Comparison of ENCODE assay signal across 12 cellular contexts in the genomic region with DNA sequence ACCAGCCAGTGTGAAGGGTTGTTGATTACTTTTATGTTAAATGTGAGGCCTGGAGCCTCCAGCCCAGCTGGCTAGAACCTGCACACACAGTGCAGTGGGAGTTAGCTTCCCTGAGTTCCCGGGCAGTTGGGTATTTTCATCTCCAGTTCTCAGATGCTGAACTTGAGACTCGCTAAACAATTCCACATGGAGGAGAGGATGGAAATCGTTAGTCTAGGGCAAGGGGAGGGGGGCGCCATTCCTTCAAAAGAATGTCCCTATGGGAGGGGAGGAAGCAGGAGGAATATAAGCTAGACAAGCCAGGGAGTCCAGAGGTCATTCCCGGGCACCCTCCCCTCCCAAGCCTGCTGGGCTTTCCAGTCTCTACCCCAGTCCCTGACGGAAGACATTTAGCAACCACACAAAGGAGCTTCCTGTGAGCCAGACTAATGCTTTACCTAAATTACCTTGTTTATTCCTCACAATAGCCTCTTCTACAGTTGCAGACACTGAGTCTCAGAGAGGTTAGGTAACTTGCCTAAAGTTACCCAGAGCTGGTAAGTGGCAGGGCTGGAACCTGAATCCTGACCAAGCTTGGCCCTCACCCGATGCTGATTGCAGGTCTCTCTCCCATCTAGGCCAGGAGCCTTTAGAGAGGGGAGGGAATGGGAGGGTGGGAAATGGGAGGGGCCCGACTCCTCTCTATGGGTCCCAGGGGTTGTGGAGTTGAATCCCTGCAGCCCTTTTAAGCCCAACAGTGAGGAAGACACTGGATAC. TPM values are rescaled to one million over a fixed set of nuclear protein-coding genes. Genes with fewer than 3 reads are reported as not detected.
DNase-seq lines count a peak whose midpoint lies in the region; ATAC-seq and TF ChIP-seq lines count a peak whose summit lies in the region.
"Had no signal": no experiment of that assay in that cellular context is flagged by ENCODE, and none has a peak within 500 bp of the region (broad histone marks: within the 10 kb centered on the region; RNA-seq: fewer than 3 reads in every experiment).

No MANE protein-coding gene starts in this region.

- no peak for ATAC-seq in Right ventricle myocardium inferior
- ATAC-seq in HG03571 (IDR thresholded peaks at IDR 0.05; ENCODE audit: unreplicated experiment): no peak
- no peak for ATAC-seq in stimulated activated naive CD8-positive, alpha-beta T cell treated with anti-CD3 and anti-CD28 coated beads, Interleukin-15, amount 100 ng/mL, for 72 hours
- ATAC-seq: activated CD8-positive, alpha-beta memory T cell treated with anti-CD3 and anti-CD28 coated beads, Interleukin-2, amount 10 ng/mL, durations not matched to agents 7 days and 5 days; pancreas had no signal

- intact Hi-C loops in Right ventricle myocardium inferior (cut with DNase I): no loop called here

- peaks cover 0 to 2% of the 10 kb centered on the region in 2 donors for H3K27me3 ChIP-seq in right atrium auricular region
- H3K27me3 ChIP-seq in duodenal mucosa (ENCODE audit: control insufficient read depth in 1 of 2, insufficient read depth in 2 of 2, low read length in 2 of 2): no peaks in the 10 kb centered on the region
- H3K27me3 ChIP-seq in effector memory CD4-positive, alpha-beta T cell (replicated peaks; ENCODE audit: control insufficient read depth, insufficient read depth, low read length, poor library complexity, severe bottlenecking): peaks cover 15% of the 10 kb centered on the region
- H3K27me3 ChIP-seq: pancreas had no signal

- H3K27ac ChIP-seq in right atrium auricular region (peak overlapping the region; percentile 17 to 19), duodenal mucosa (ENCODE audit: low read depth, low read length) (peak overlapping the region; percentile 28)
- no peak overlapping the region for H3K27ac ChIP-seq in effector memory CD4-positive, alpha-beta T cell (ENCODE audit: insufficient read depth, low read length, poor library complexity, severe bottlenecking)

- H3K27me3 Mint-ChIP-seq in mesothelial cell of epicardium (ENCODE audit: low read depth): no peaks in the 10 kb centered on the region
- H3K27me3 Mint-ChIP-seq in stimulated activated naive CD8-positive, alpha-beta T cell treated with anti-CD3 and anti-CD28 coated beads, Interleukin-15, amount 100 ng/mL, for 72 hours: peaks cover 57% of the 10 kb centered on the region

- peak overlapping the region; percentile 99 for H3K27ac Mint-ChIP-seq in mesothelial cell of epicardium
- H3K27ac Mint-ChIP-seq in stimulated activated naive CD8-positive, alpha-beta T cell treated with anti-CD3 and anti-CD28 coated beads, Interleukin-15, amount 100 ng/mL, for 72 hours: no peak overlapping the region
- H3K27ac Mint-ChIP-seq: activated CD8-positive, alpha-beta memory T cell treated with anti-CD3 and anti-CD28 coated beads, Interleukin-2, amount 10 ng/mL, durations not matched to agents 7 days and 5 days had no signal

- H3K36me3 Mint-ChIP-seq in mesothelial cell of epicardium: peaks cover 23% of the 10 kb centered on the region

- TF ChIP-seq CTCF in right atrium auricular region (IDR thresholded peaks at IDR 0.05) (no peak), mesothelial cell of epicardium (IDR thresholded peaks at IDR 0.05; ENCODE audit: unreplicated experiment) (no peak)

- H3K4me1 ChIP-seq in right atrium auricular region: peaks cover 0 to 34% of the 10 kb centered on the region in 2 donors
- H3K4me1 ChIP-seq in duodenal mucosa (ENCODE audit: control insufficient read depth in 1 of 2, insufficient read depth in 2 of 2, low read length in 2 of 2): peaks cover 35 to 40% of the 10 kb centered on the region in 2 donors
- H3K4me1 ChIP-seq in effector memory CD4-positive, alpha-beta T cell (ENCODE audit: control insufficient read depth, insufficient read depth, low read length, poor library complexity, severe bottlenecking): peaks cover 15% of the 10 kb centered on the region
- H3K4me1 ChIP-seq: pancreas had no signal

- H3K4me3 ChIP-seq in right atrium auricular region (no peak overlapping the region), duodenal mucosa (ENCODE audit: low read depth in 1 of 2, low read length in 2 of 2) (peak overlapping the region; percentile 76 to 93)
- no peak overlapping the region for H3K4me3 ChIP-seq in effector memory CD4-positive, alpha-beta T cell (ENCODE audit: insufficient read depth, low read depth, low read length, poor library complexity, severe bottlenecking)

- DNase-seq in right atrium auricular region (ENCODE audit: low spot score) (no peak), Right ventricle myocardium inferior (ENCODE audit: missing footprints) (no peak), mesothelial cell of epicardium (ENCODE audit: low spot score in 2 of 2, unreplicated experiment in 2 of 2) (no peak), SIG-M5 treated with dmso at 0.1 percent for 504 hours (lab: John Stamatoyannopoulos, UW; ENCODE audit: unreplicated experiment) (no peak)
- DNase-seq in effector memory CD4-positive, alpha-beta T cell: no peak
- DNase-seq in stimulated activated naive CD8-positive, alpha-beta T cell treated with anti-CD3 and anti-CD28 coated beads, Interleukin-15, amount 100 ng/mL, for 72 hours: no peak
- DNase-seq: activated CD8-positive, alpha-beta memory T cell treated with anti-CD3 and anti-CD28 coated beads, Interleukin-2, amount 10 ng/mL, durations not matched to agents 7 days and 5 days; anterior cingulate cortex; RPMI8226 had no signal

- H3K9ac ChIP-seq in duodenal mucosa (ENCODE audit: low read depth in 1 of 2, low read length in 2 of 2): peak overlapping the region; percentile 35 to 76

- H3K9me3 Mint-ChIP-seq in mesothelial cell of epicardium: peaks cover 14% of the 10 kb centered on the region
- peaks cover 12 to 14% of the 10 kb centered on the region in 2 donors for H3K9me3 Mint-ChIP-seq in stimulated activated naive CD8-positive, alpha-beta T cell treated with anti-CD3 and anti-CD28 coated beads, Interleukin-15, amount 100 ng/mL, for 72 hours

- H3K36me3 ChIP-seq in right atrium auricular region (no peaks in the 10 kb centered on the region), duodenal mucosa (ENCODE audit: control insufficient read depth in 1 of 2, insufficient read depth in 2 of 2, low read length in 2 of 2) (no peaks in the 10 kb centered on the region)
- no peaks in the 10 kb centered on the region for H3K36me3 ChIP-seq in effector memory CD4-positive, alpha-beta T cell (ENCODE audit: control insufficient read depth, insufficient read depth, low read length)
- H3K36me3 ChIP-seq: pancreas had no signal

- H3K4me1 Mint-ChIP-seq in mesothelial cell of epicardium: peaks cover 44% of the 10 kb centered on the region
- peaks cover 44% of the 10 kb centered on the region for H3K4me1 Mint-ChIP-seq in stimulated activated naive CD8-positive, alpha-beta T cell treated with anti-CD3 and anti-CD28 coated beads, Interleukin-15, amount 100 ng/mL, for 72 hours

- H3K4me3 Mint-ChIP-seq in mesothelial cell of epicardium: peak overlapping the region; percentile 86
- no peak overlapping the region for H3K4me3 Mint-ChIP-seq in stimulated activated naive CD8-positive, alpha-beta T cell treated with anti-CD3 and anti-CD28 coated beads, Interleukin-15, amount 100 ng/mL, for 72 hours
- H3K4me3 Mint-ChIP-seq: activated CD8-positive, alpha-beta memory T cell treated with anti-CD3 and anti-CD28 coated beads, Interleukin-2, amount 10 ng/mL, durations not matched to agents 7 days and 5 days had no signal

- H3K9me3 ChIP-seq in right atrium auricular region (peaks cover 0 to 16% of the 10 kb centered on the region in 2 donors), duodenal mucosa (ENCODE audit: control insufficient read depth in 1 of 2, low read length in 2 of 2) (peaks cover 3 to 8% of the 10 kb centered on the region in 2 donors)
- H3K9me3 ChIP-seq in effector memory CD4-positive, alpha-beta T cell (ENCODE audit: control insufficient read depth, low read length): peaks cover 9% of the 10 kb centered on the region
- H3K9me3 ChIP-seq: pancreas had no signal

RNA-seq across cellular contexts. Expression of a gene that starts 1.9 kb away (rescaled TPM):
- total RNA-seq in right atrium auricular region (10 to 100 TPM; 18.7 to 46.6 TPM), Right ventricle myocardium inferior (16.2 TPM), mesothelial cell of epicardium (39.3 to 43.7 TPM (median 42.8 TPM) in 3 replicates)

Comparison
In these comparisons a context has a peak if more than half of its experiments do, and no peak if none do; other contexts are left out.
1. H3K4me3 ChIP-seq: peak in duodenal mucosa (2 of 2); none in right atrium auricular region (0 of 2) and effector memory CD4-positive, alpha-beta T cell (single experiment).